In genomic region chr9:126304207-126304945, GRCh38 we compare ENCODE assay signal across 20 cellular contexts. TPM values are rescaled to one million over a fixed set of nuclear protein-coding genes. Genes with fewer than 3 reads are reported as not detected.
DNase-seq lines count a peak whose midpoint lies in the region; ATAC-seq, FAIRE-seq and TF ChIP-seq lines count a peak whose summit lies in the region.
"Had no signal": no experiment of that assay in that cellular context is flagged by ENCODE, and none has a peak within 500 bp of the region (broad histone marks: within the 10 kb centered on the region; RNA-seq: fewer than 3 reads in every experiment).

No MANE protein-coding gene starts in this region.

- WGBS in lung, 2 donors, result 84 to 90% methylated on average over 8 of the region's 8 CpGs

- no peaks in the 10 kb centered on the region for H3K9me3 Mint-ChIP-seq in Caco-2 (ENCODE audit: unreplicated experiment)
- H3K9me3 Mint-ChIP-seq: CD8-positive, alpha-beta memory T cell; HFFc6 had no signal

- intact Hi-C loops in Caco-2 (cut with micrococcal nuclease; ENCODE audit: unreplicated experiment), result no loop called here

- H3K36me3 Mint-ChIP-seq in Caco-2 (ENCODE audit: insufficient read depth, unreplicated experiment), result no peaks in the 10 kb centered on the region
- H3K36me3 Mint-ChIP-seq: CD8-positive, alpha-beta memory T cell had no signal

- H3K27ac Mint-ChIP-seq in Caco-2 (ENCODE audit: unreplicated experiment), result peak overlapping the region; percentile 15
- H3K27ac Mint-ChIP-seq: HFFc6 had no signal

- H3K4me3 Mint-ChIP-seq in Caco-2 (ENCODE audit: unreplicated experiment), result no peak overlapping the region
- H3K4me3 Mint-ChIP-seq: CD8-positive, alpha-beta memory T cell; HFFc6 had no signal

- H3K4me1 ChIP-seq in Caco-2 (no peaks in the 10 kb centered on the region), lung (ENCODE audit: control insufficient read depth in 2 of 2, insufficient read depth in 2 of 2, low read length in 2 of 2) (peaks cover 0 to 6% of the 10 kb centered on the region in 2 donors)

- H3K27me3 ChIP-seq in Caco-2 (replicated peaks; ENCODE audit: control insufficient read depth, insufficient read depth, low read length) (no peaks in the 10 kb centered on the region), bronchial epithelial cell (ENCODE audit: control insufficient read depth, insufficient read depth, low read length) (no peaks in the 10 kb centered on the region), lung (ENCODE audit: control insufficient read depth, insufficient read depth) (no peaks in the 10 kb centered on the region)

- H3K4me1 Mint-ChIP-seq in Caco-2 (ENCODE audit: low read depth, unreplicated experiment), result peaks cover 7% of the 10 kb centered on the region

- no peaks in the 10 kb centered on the region for H3K27me3 Mint-ChIP-seq in Caco-2 (ENCODE audit: insufficient read depth, unreplicated experiment)
- H3K27me3 Mint-ChIP-seq: CD8-positive, alpha-beta memory T cell had no signal

- H3K4me3 ChIP-seq in Caco-2 (ENCODE audit: low read depth, low read length), result no peak overlapping the region
- H3K4me3 ChIP-seq in bronchial epithelial cell (ENCODE audit: low read depth, low read length), result no peak overlapping the region
- no peak overlapping the region for H3K4me3 ChIP-seq in lung

- DNase-seq in Caco-2 (no peak), bronchial epithelial cell (ENCODE audit: low read depth) (peak; percentile 11), lung (ENCODE audit: low spot score) (peak; percentile 38), substantia nigra (lab: John Stamatoyannopoulos, UW) (no peak), MV-4-11 (lab: John Stamatoyannopoulos, UW) (no peak), NCI-H510A treated with DMSO at 0.1 percent for 48 hours (lab: John Stamatoyannopoulos, UW) (no peak), HPDE6-E6E7 (ENCODE audit: extremely low spot score) (no peak)
- DNase-seq: C1 segment of cervical spinal cord; CD8-positive, alpha-beta memory T cell; HFFc6; NCI-H1417; NCI-H187; NCI-H345; NCI-H526; PC-3; RPMI8226; SHP77 treated with DMSO at 0.1 percent for 48 hours had no signal

- no peak for ATAC-seq in lung (ENCODE audit: insufficient read depth, low FRiP score)
- ATAC-seq: PC-3 had no signal

- H3K27ac ChIP-seq in lung (ENCODE audit: low read depth in 1 of 2, low read length in 1 of 2) (peak overlapping the region in 1 of 2 donors; percentile 2), substantia nigra (ENCODE audit: low read depth, low read length, poor library complexity, severe bottlenecking) (peak overlapping the region; percentile 67)
- H3K27ac ChIP-seq: KMS-11 had no signal

- H3K9me3 ChIP-seq in Caco-2, result no peaks in the 10 kb centered on the region
- no peaks in the 10 kb centered on the region for H3K9me3 ChIP-seq in lung (ENCODE audit: control insufficient read depth in 2 of 2, insufficient read depth in 1 of 2, low read length in 1 of 2)

- BruUV-seq in Caco-2 (replicated peaks; lab: Mats Ljungman, UMichigan), result no TSS peak

- POLR2A ChIA-PET in Caco-2 (lab: Charles Lee), result no interaction called here

- CTCF ChIA-PET in Caco-2 (lab: Charles Lee), result interaction anchor here (1.4 kb wide), 1 partner anchor 94 kb away, joined by 4 read pairs; no protein-coding TSS in a partner anchor

- no peak for FAIRE-seq in bronchial epithelial cell (lab: Jason Lieb, UNC)
- FAIRE-seq: D721Med, GM12892 had no signal

- TF ChIP-seq CTCF in Caco-2 (IDR thresholded peaks at IDR 0.05; ENCODE audit: insufficient read depth in 1 of 2, low read depth in 1 of 2, low read length in 1 of 2, severe bottlenecking in 1 of 2, unreplicated experiment in 1 of 2), result no peak
- no peak for TF ChIP-seq CTCF in bronchial epithelial cell (IDR thresholded peaks at IDR 0.05; ENCODE audit: insufficient read depth, low read length, severe bottlenecking)
- TF ChIP-seq CTCF in lung (IDR thresholded peaks at IDR 0.05; ENCODE audit: control extremely low read depth, extremely low read depth), result no peak

- no peaks in the 10 kb centered on the region for H3K36me3 ChIP-seq in Caco-2 (ENCODE audit: control insufficient read depth, insufficient read depth, low read length)
- no peaks in the 10 kb centered on the region for H3K36me3 ChIP-seq in bronchial epithelial cell (ENCODE audit: control insufficient read depth, insufficient read depth, low read length)
- H3K36me3 ChIP-seq in lung (ENCODE audit: control insufficient read depth in 2 of 2, insufficient read depth in 2 of 2, low read length in 2 of 2), result no peaks in the 10 kb centered on the region

RNA-seq across cellular contexts. Expression of gene MVB12B, which starts 22.3 kb away (rescaled TPM):
- 20.8 and 24.4 TPM in 2 replicates for total RNA-seq in Caco-2 (2022)
- 0.26 and 0.90 TPM in 2 replicates for total RNA-seq in bronchial epithelial cell
- 10 to 100 TPM; 20.7 to 33.6 TPM for total RNA-seq in lung
- polyA plus RNA-seq in lung, result 10 to 100 TPM in 1 of 2 donors, 1 to 10 TPM in 1; 9.5 to 12.4 TPM

Comparison
In these comparisons a context has a peak if more than half of its experiments do, and no peak if none do; other contexts are left out.
1. DNase-seq: peak in bronchial epithelial cell (single experiment) and lung (single experiment); none in Caco-2 (0 of 2), substantia nigra (0 of 49), MV-4-11 (single experiment), NCI-H510A treated with DMSO at 0.1 percent for 48 hours (single experiment) and HPDE6-E6E7 (single experiment).
2. RNA of gene MVB12B, which starts 22.3 kb away (total RNA-seq): 20.7 to 33.6 TPM in lung and 20.8 to 24.4 TPM in Caco-2; 0.26 to 0.90 TPM in bronchial epithelial cell; every median in the first group is over 10 times any median in the second.